Comparison of ENCODE assay signal across 25 cellular contexts in genomic region chr11:75853971-75854370, GRCh38.
"Had no signal": no experiment of that assay in that cellular context is flagged by ENCODE, and none has a peak within 500 bp of the region (broad histone marks: within the 10 kb centered on the region; RNA-seq: fewer than 3 reads in every experiment).

No MANE protein-coding gene starts in this region.

- DNase-seq: activated CD4-positive, alpha-beta memory T cell treated with anti-CD3 and anti-CD28 coated beads, Interleukin-2, amount 10 ng/mL, durations not matched to agents 7 days and 5 days; activated CD4-positive, alpha-beta T cell treated with anti-CD3 and anti-CD28 coated beads for 36 hours; activated CD4-positive, alpha-beta T cell treated with anti-CD3 and anti-CD28 coated beads, Interleukin-2, amount 50 U/mL, for 1 hour; activated gamma-delta T cell; activated naive CD4-positive, alpha-beta T cell treated with anti-CD3 and anti-CD28 coated beads for 36 hours; activated T-cell treated with anti-CD3 and anti-CD28 coated beads for 4 hours; activated T-cell treated with anti-CD3 and anti-CD28 coated beads, Interleukin-2, amount 50 U/mL, for 48 hours; amygdala; KG1; MG63; MV-4-11; NCI-H1105; NCI-H1436; NCI-H1694 treated with DMSO at 0.1 percent for 48 hours; NCI-H2029 treated with DMSO at 0.1 percent for 48 hours; NCI-H345; NCI-H510A; NCI-H526 treated with DMSO at 0.1 percent for 48 hours; NCI-H82; NK-92 treated with Interleukin-12 subunit alpha and Interleukin-12 subunit beta, amount 100 ng/mL, for 24 hours; SIG-M5; T-helper 1 cell had no signal

- H3K4me3 Mint-ChIP-seq: activated CD4-positive, alpha-beta memory T cell treated with anti-CD3 and anti-CD28 coated beads, Interleukin-2, amount 10 ng/mL, durations not matched to agents 7 days and 5 days; activated CD4-positive, alpha-beta T cell treated with anti-CD3 and anti-CD28 coated beads for 36 hours; activated naive CD4-positive, alpha-beta T cell treated with anti-CD3 and anti-CD28 coated beads for 36 hours; activated naive CD8-positive, alpha-beta T cell; activated T-helper 17 cell treated with anti-CD3 and anti-CD28 coated beads, Interleukin-2, amount 50 U/mL, for 72 hours; brain had no signal

- H3K27me3 Mint-ChIP-seq: activated CD4-positive, alpha-beta memory T cell treated with anti-CD3 and anti-CD28 coated beads, Interleukin-2, amount 10 ng/mL, durations not matched to agents 7 days and 5 days; activated CD4-positive, alpha-beta T cell treated with anti-CD3 and anti-CD28 coated beads for 36 hours; activated naive CD8-positive, alpha-beta T cell; activated T-helper 17 cell treated with anti-CD3 and anti-CD28 coated beads, Interleukin-2, amount 50 U/mL, for 72 hours; brain had no signal

- ATAC-seq: activated CD4-positive, alpha-beta T cell treated with anti-CD3 and anti-CD28 coated beads for 36 hours; activated T-helper 17 cell treated with anti-CD3 and anti-CD28 coated beads, Interleukin-2, amount 50 U/mL, for 72 hours had no signal

- H3K9me3 Mint-ChIP-seq: activated CD4-positive, alpha-beta memory T cell treated with anti-CD3 and anti-CD28 coated beads, Interleukin-2, amount 10 ng/mL, durations not matched to agents 7 days and 5 days; activated naive CD4-positive, alpha-beta T cell treated with anti-CD3 and anti-CD28 coated beads for 36 hours; activated T-helper 17 cell treated with anti-CD3 and anti-CD28 coated beads, Interleukin-2, amount 50 U/mL, for 72 hours had no signal

- H3K27ac Mint-ChIP-seq: activated CD4-positive, alpha-beta memory T cell treated with anti-CD3 and anti-CD28 coated beads, Interleukin-2, amount 10 ng/mL, durations not matched to agents 7 days and 5 days; activated CD4-positive, alpha-beta T cell treated with anti-CD3 and anti-CD28 coated beads for 36 hours; activated naive CD4-positive, alpha-beta T cell treated with anti-CD3 and anti-CD28 coated beads for 36 hours; activated naive CD8-positive, alpha-beta T cell; activated T-helper 17 cell treated with anti-CD3 and anti-CD28 coated beads, Interleukin-2, amount 50 U/mL, for 72 hours; brain had no signal
